20 cellular contexts compared by ENCODE assay signal in the genomic region with DNA sequence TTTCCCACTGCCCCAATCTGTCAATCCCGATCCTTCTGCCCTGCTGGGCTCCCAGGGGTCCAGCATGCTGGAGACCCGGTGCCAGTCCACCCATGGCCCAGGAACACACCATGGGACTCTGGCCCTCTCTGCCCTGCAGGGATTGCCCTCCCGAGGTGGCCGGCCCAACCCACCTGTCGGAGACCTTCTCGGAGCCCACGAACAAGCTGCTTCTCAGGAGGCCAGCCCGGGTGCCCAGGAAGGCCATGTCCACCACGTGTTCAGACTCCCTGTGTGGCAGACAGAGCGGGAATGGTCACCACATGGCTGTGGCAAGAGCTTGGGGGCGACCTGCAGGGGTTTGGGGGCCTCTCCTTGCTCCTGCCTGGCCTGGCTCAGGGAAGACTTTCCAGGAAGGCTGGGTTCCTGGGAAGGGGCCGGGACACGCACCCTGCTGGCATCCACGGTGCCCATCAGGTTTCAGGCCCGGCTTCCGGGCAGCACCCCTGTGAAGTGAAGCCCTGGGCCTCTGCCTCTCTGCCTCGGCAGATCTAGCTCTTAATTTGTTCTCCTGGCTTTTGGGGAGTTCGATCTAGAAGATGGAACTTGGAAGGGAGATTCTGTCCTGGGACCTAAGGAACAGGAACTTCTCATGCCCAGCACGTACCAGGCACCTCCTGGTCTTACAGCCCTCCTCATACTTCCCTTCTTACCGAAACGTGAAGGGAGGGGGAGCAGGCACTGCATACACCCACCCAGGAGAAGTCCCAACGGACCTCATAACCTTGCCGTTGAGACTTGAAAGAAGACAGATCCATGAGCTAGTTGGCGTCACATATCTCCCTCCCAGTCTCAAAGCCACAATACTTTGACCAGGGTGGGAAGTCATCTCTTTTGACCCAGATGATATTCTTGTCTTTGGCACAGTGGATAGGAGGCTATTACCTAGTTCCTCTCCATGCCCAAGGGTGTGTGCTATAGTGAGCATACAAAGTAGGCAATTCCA. TPM values are rescaled to one million over a fixed set of nuclear protein-coding genes. Genes with fewer than 3 reads are reported as not detected.
DNase-seq lines count a peak whose midpoint lies in the region; ATAC-seq and TF ChIP-seq lines count a peak whose summit lies in the region.
"Had no signal": no experiment of that assay in that cellular context is flagged by ENCODE, and none has a peak within 500 bp of the region (broad histone marks: within the 10 kb centered on the region; RNA-seq: fewer than 3 reads in every experiment).

No MANE protein-coding gene starts in this region.

- no peaks in the 10 kb centered on the region for H3K36me3 ChIP-seq in BLaER1 treated with 17β-estradiol and CSF1 and Interleukin-3, amounts not matched to agents 10 nM and 100 nM
- H3K36me3 ChIP-seq in sigmoid colon (no peaks in the 10 kb centered on the region), PC-3 (ENCODE audit: low read depth, low read length) (no peaks in the 10 kb centered on the region)
- H3K36me3 ChIP-seq: SJCRH30 had no signal

- H3K9ac ChIP-seq in BLaER1 treated with 17β-estradiol and CSF1 and Interleukin-3, amounts not matched to agents 10 nM and 100 nM = peak overlapping the region in 10 of 11 experiments; percentile 4 to 79 (median 62); a peak in 17 of 22 replicates
- H3K9ac ChIP-seq in H9 (ENCODE audit: extremely low read depth, insufficient read length, low read length) = no peak overlapping the region
- H3K9ac ChIP-seq in PC-3 (ENCODE audit: low read length) = no peak overlapping the region
- H3K9ac ChIP-seq: GM23248 had no signal

- ATAC-seq in left lobe of liver = no peak
- ATAC-seq in PC-3 = no peak
- ATAC-seq: CD8-positive, alpha-beta T cell had no signal

- no peak overlapping the region for H3T11ph ChIP-seq in H9 (ENCODE audit: low read length)

- WGBS in H9 (ENCODE audit: extremely low coverage, insufficient read length, low lambda C conversion rate) = no CpG with 5 or more reads among the region's 24 CpGs
- WGBS in sigmoid colon, 2 donors = 82 to 87% methylated on average over 24 of the region's 24 CpGs

- H3K23ac ChIP-seq in H9 (ENCODE audit: insufficient read length, low read depth, low read length) = no peak overlapping the region

- no peak for TF ChIP-seq POLR2A in sigmoid colon (IDR thresholded peaks at IDR 0.05)

- no peak overlapping the region for H3K27ac Mint-ChIP-seq in H9
- H3K27ac Mint-ChIP-seq: CD8-positive, alpha-beta T cell had no signal

- no peak overlapping the region for H2AK5ac ChIP-seq in H9 (ENCODE audit: insufficient read length, low read length)

- H2AFZ ChIP-seq in H9 (ENCODE audit: low read length) (no peak overlapping the region), PC-3 (ENCODE audit: low read length) (no peak overlapping the region)
- H2AFZ ChIP-seq: GM23248 had no signal

- H4K91ac ChIP-seq in H9 (ENCODE audit: insufficient read length, low read depth, low read length) = no peak overlapping the region

- H2BK120ac ChIP-seq in H9 (ENCODE audit: low read depth, low read length, poor library complexity, severe bottlenecking) = no peak overlapping the region

- no peak for TF ChIP-seq EP300 in sigmoid colon (IDR thresholded peaks at IDR 0.05)

- H4K20me1 ChIP-seq in BLaER1 treated with 17β-estradiol and CSF1 and Interleukin-3, amounts not matched to agents 10 nM and 100 nM = no peaks in the 10 kb centered on the region
- H4K20me1 ChIP-seq in H9 (ENCODE audit: control insufficient read depth, insufficient read depth, insufficient read length) (no peaks in the 10 kb centered on the region), PC-3 (ENCODE audit: low read length) (no peaks in the 10 kb centered on the region)

- H3K14ac ChIP-seq in H9 (ENCODE audit: insufficient read depth, low read length) = peak overlapping the region; percentile 4; the same call in 1 of the 2 replicates

- TF ChIP-seq CTCF in H9 (conservative IDR thresholded peaks at IDR 0.05) (no peak), sigmoid colon (IDR thresholded peaks at IDR 0.05) (no peak), RWPE1 (conservative IDR thresholded peaks at IDR 0.05; ENCODE audit: low read depth) (no peak), PC-3 (conservative IDR thresholded peaks at IDR 0.05; ENCODE audit: low read depth, low read length) (no peak)

- H3K9me3 ChIP-seq in BLaER1 treated with 17β-estradiol and CSF1 and Interleukin-3, amounts not matched to agents 10 nM and 100 nM (replicated peaks in 1 of 11) = no peaks in the 10 kb centered on the region
- H3K9me3 ChIP-seq in H9 (ENCODE audit: control insufficient read depth, low read depth, low read length) (no peaks in the 10 kb centered on the region), sigmoid colon (no peaks in the 10 kb centered on the region), PC-3 (ENCODE audit: low read length) (no peaks in the 10 kb centered on the region)
- H3K9me3 ChIP-seq: SJCRH30 had no signal

- H3K4me1 Mint-ChIP-seq in H9 = peaks cover 15 to 42% of the 10 kb centered on the region in 2 experiments

- CTCF ChIA-PET in RWPE1 (lab: Yijun Ruan, JAX) = no interaction called here
- CTCF ChIA-PET in PC-3 (lab: Charles Lee) = no interaction called here

- H3K4ac ChIP-seq in H9 (ENCODE audit: low read depth, low read length) = no peak overlapping the region

- no peak overlapping the region for H4K5ac ChIP-seq in H9 (ENCODE audit: insufficient read length, low read depth, low read length)

- peaks cover 4% of the 10 kb centered on the region for H3F3A ChIP-seq in PC-3 (ENCODE audit: low read length, unreplicated experiment)

- peak overlapping the region in 3 of 10 experiments; percentile 16 to 29 (median 19); a peak in 6 of 20 replicates for H3K4me3 ChIP-seq in BLaER1 treated with 17β-estradiol and CSF1 and Interleukin-3, amounts not matched to agents 10 nM and 100 nM
- H3K4me3 ChIP-seq in sigmoid colon = no peak overlapping the region
- H3K4me3 ChIP-seq in PC-3 (ENCODE audit: low read length) = no peak overlapping the region
- H3K4me3 ChIP-seq: GM23248, SJCRH30 had no signal

- peaks cover 0 to 6% (median 0%) of the 10 kb centered on the region in 11 experiments; a peak in 1 of 22 replicates for H3K27me3 ChIP-seq in BLaER1 treated with 17β-estradiol and CSF1 and Interleukin-3, amounts not matched to agents 10 nM and 100 nM
- H3K27me3 ChIP-seq in H9 (ENCODE audit: insufficient read depth, low read length) (no peaks in the 10 kb centered on the region), sigmoid colon (no peaks in the 10 kb centered on the region), PC-3 (ENCODE audit: low read length) (peaks cover 42% of the 10 kb centered on the region)

- H3K79me2 ChIP-seq in H9 (ENCODE audit: insufficient read depth, low read length) (no peaks in the 10 kb centered on the region), PC-3 (ENCODE audit: low read length) (no peaks in the 10 kb centered on the region)

- intact Hi-C loops in sigmoid colon (cut with DNase I) = no loop called here
- intact Hi-C loops in PC-3 (cut with micrococcal nuclease) = no loop called here

- H3K56ac ChIP-seq in H9 (ENCODE audit: insufficient read length, low read depth, low read length) = no peak overlapping the region

- H3K27ac ChIP-seq in BLaER1 treated with 17β-estradiol and CSF1 and Interleukin-3, amounts not matched to agents 10 nM and 100 nM = peak overlapping the region in 10 of 11 experiments; percentile 33 to 85 (median 76); a peak in 20 of 22 replicates
- H3K27ac ChIP-seq in H9 (ENCODE audit: insufficient read length, low read depth, low read length) = no peak overlapping the region
- H3K27ac ChIP-seq in sigmoid colon = no peak overlapping the region
- H3K27ac ChIP-seq in RWPE1 = no peak overlapping the region
- H3K27ac ChIP-seq in PC-3 (ENCODE audit: low read length) = no peak overlapping the region
- H3K27ac ChIP-seq: GM23248, SJCRH30 had no signal

- H3K79me1 ChIP-seq in H9 (ENCODE audit: insufficient read depth, low read depth, low read length, poor library complexity, severe bottlenecking) = no peaks in the 10 kb centered on the region

- no peak overlapping the region for H3K18ac ChIP-seq in H9 (ENCODE audit: insufficient read length, low read depth, low read length)

- H3K9me3 Mint-ChIP-seq in H9 = no peaks in the 10 kb centered on the region
- H3K9me3 Mint-ChIP-seq: CD8-positive, alpha-beta T cell had no signal

- peak overlapping the region; percentile 75 to 98 (median 92) for H3K4me2 ChIP-seq in BLaER1 treated with 17β-estradiol and CSF1 and Interleukin-3, amounts not matched to agents 10 nM and 100 nM
- H3K4me2 ChIP-seq in H9 (ENCODE audit: insufficient read depth, insufficient read length, low read length) (no peak overlapping the region), PC-3 (ENCODE audit: low read length) (no peak overlapping the region)

- no TSS peak for BruUV-seq in PC-3 (replicated peaks; lab: Mats Ljungman, UMichigan)

- H3K23me2 ChIP-seq in H9 (ENCODE audit: insufficient read length, low read depth, low read length, poor library complexity, severe bottlenecking) = no peaks in the 10 kb centered on the region

- no peak overlapping the region for H2BK5ac ChIP-seq in H9 (ENCODE audit: insufficient read length, low read length)

- no peak overlapping the region; a peak in 1 of 5 replicates for H3K4me3 Mint-ChIP-seq in H9
- H3K4me3 Mint-ChIP-seq: CD8-positive, alpha-beta T cell had no signal

- DNase-seq in H9 (peak; percentile 26), left lobe of liver (ENCODE audit: low spot score) (peak; percentile 35), sigmoid colon (peak; percentile 41), RWPE1 (ENCODE audit: low spot score) (no peak), PC-3 (no peak), GDM1 (lab: John Stamatoyannopoulos, UW) (no peak), epidermal melanocyte (ENCODE audit: insufficient read length, low spot score) (no peak)
- DNase-seq: AML-193; CD8-positive, alpha-beta T cell; DMS79 treated with DMSO at 0.1 percent for 48 hours; GM23248; NCI-H1417; NCI-H1930; NCI-H446; NCI-H69; RPMI8226; SJCRH30 had no signal

- no peak overlapping the region for H4K8ac ChIP-seq in H9 (replicated peaks; ENCODE audit: insufficient read length, low read depth, low read length)

- POLR2A ChIA-PET in RWPE1 (lab: Yijun Ruan, JAX; ENCODE audit: low non-redundant PET) = no interaction called here
- POLR2A ChIA-PET in PC-3 (lab: Charles Lee; ENCODE audit: unreplicated experiment) = no interaction called here

- H3K27me3 Mint-ChIP-seq in H9 (ENCODE audit: low read depth) = peaks cover 11% of the 10 kb centered on the region

- H2BK12ac ChIP-seq in H9 (ENCODE audit: insufficient read length, low read depth, low read length) = no peak overlapping the region

- peaks cover 68 to 99% (median 97%) of the 10 kb centered on the region in 10 experiments for H3K4me1 ChIP-seq in BLaER1 treated with 17β-estradiol and CSF1 and Interleukin-3, amounts not matched to agents 10 nM and 100 nM
- peaks cover 9% of the 10 kb centered on the region; the same call in 1 of the 2 replicates for H3K4me1 ChIP-seq in H9 (ENCODE audit: insufficient read depth, low read length)
- no peaks in the 10 kb centered on the region for H3K4me1 ChIP-seq in sigmoid colon
- H3K4me1 ChIP-seq in PC-3 (ENCODE audit: insufficient read depth, low read length) = no peaks in the 10 kb centered on the region
- H3K4me1 ChIP-seq: SJCRH30 had no signal

- no peak overlapping the region for H2BK15ac ChIP-seq in H9 (ENCODE audit: low read depth, low read length)

- no peaks in the 10 kb centered on the region for H3K9me2 ChIP-seq in PC-3 (replicated peaks; ENCODE audit: low read length)

- no peak overlapping the region for H2BK20ac ChIP-seq in H9 (ENCODE audit: low read depth, low read length, poor library complexity, severe bottlenecking)

- no peaks in the 10 kb centered on the region for H3K36me3 Mint-ChIP-seq in H9 (ENCODE audit: insufficient read depth in 1 of 3, low read depth in 3 of 3)
- H3K36me3 Mint-ChIP-seq: CD8-positive, alpha-beta T cell had no signal

RNA-seq across cellular contexts. Expression of gene LRTM2, which starts 26.3 kb away (rescaled TPM):
- total RNA-seq in H9 (2021) (not detected in 2 replicates), left lobe of liver (not detected), sigmoid colon (under 1 TPM in 1 of 4 donors, not detected in 3; 0.41 TPM), PC-3 (2014; rRNA removed) (not detected in 2 replicates)
- polyA plus RNA-seq in sigmoid colon = under 1 TPM in 1 of 3 donors, not detected in 2; 0.09 TPM
- total RNA-seq: CD8-positive, alpha-beta T cell; G401; GM23248; OCI-LY7; SJCRH30 had no signal
- polyA plus RNA-seq: GM23248 had no signal

Comparison
In these comparisons a context has a peak if more than half of its experiments do, and no peak if none do; other contexts are left out.
1. H3K27ac ChIP-seq: peak in BLaER1 treated with 17β-estradiol and CSF1 and Interleukin-3, amounts not matched to agents 10 nM and 100 nM (10 of 11); none in H9 (single experiment), sigmoid colon (0 of 4), RWPE1 (single experiment) and PC-3 (single experiment).
2. H3K4me2 ChIP-seq: peak in BLaER1 treated with 17β-estradiol and CSF1 and Interleukin-3, amounts not matched to agents 10 nM and 100 nM (11 of 11); none in H9 (single experiment) and PC-3 (single experiment).
3. H3K9ac ChIP-seq: peak in BLaER1 treated with 17β-estradiol and CSF1 and Interleukin-3, amounts not matched to agents 10 nM and 100 nM (10 of 11); none in H9 (single experiment) and PC-3 (single experiment).
4. DNase-seq: peak in H9 (single experiment), left lobe of liver (single experiment) and sigmoid colon (single experiment); none in RWPE1 (single experiment), PC-3 (single experiment), GDM1 (single experiment) and epidermal melanocyte (single experiment).